ENCODE assay signal across 14 cellular contexts in the genomic region with DNA sequence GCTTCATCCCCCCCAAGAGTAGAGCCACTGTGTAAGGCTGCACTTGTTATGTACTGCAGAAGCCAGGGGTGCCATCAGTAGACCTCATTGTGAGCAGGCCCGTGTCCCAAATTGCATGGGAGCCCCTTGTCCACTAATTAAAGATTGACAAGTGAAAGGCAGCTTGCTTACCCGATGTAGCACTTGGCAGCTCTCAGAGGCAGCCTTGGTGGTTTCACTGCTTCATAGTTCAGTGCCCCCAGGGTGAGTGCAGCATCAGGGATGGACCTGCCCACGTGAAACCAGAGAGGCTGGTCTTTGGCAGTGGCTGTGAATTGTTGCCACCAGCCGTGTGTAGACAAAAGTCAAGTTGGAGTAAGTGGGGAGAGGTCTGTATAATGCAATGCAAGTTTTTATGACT. TPM values are rescaled to one million over a fixed set of nuclear protein-coding genes. Genes with fewer than 3 reads are reported as not detected.
A peak's percentile ranks its signal among the peaks of the same experiment; 100 is the strongest.
DNase-seq lines count a peak whose midpoint lies in the region; ATAC-seq and FAIRE-seq lines count a peak whose summit lies in the region.
"Had no signal": no experiment of that assay in that cellular context is flagged by ENCODE, and none has a peak within 500 bp of the region (broad histone marks: within the 10 kb centered on the region; RNA-seq: fewer than 3 reads in every experiment).

No MANE protein-coding gene starts in this region.

- peak; percentile 58 for ATAC-seq in GM19035 (IDR thresholded peaks at IDR 0.05; ENCODE audit: unreplicated experiment)
- peak; percentile 79 for ATAC-seq in HG02588 (IDR thresholded peaks at IDR 0.05; ENCODE audit: unreplicated experiment)
- no peak for ATAC-seq in HG03280 (IDR thresholded peaks at IDR 0.05; ENCODE audit: unreplicated experiment)
- ATAC-seq in GM18519 (IDR thresholded peaks at IDR 0.05; ENCODE audit: low FRiP score, unreplicated experiment): no peak

- H3K4me1 ChIP-seq in small intestine (ENCODE audit: control insufficient read depth in 2 of 2, insufficient read depth in 1 of 2, low read depth in 1 of 2, low read length in 1 of 2): no peaks in the 10 kb centered on the region
- H3K4me1 ChIP-seq: parathyroid adenoma had no signal

- no peak for FAIRE-seq in small intestine (lab: Jason Lieb, UNC)
- FAIRE-seq: H54 had no signal

- H3K9me3 ChIP-seq in small intestine (ENCODE audit: control insufficient read depth, low read depth): no peaks in the 10 kb centered on the region

- WGBS in small intestine, 3 donors: 60 to 66% (median 62%) methylated on average over 4 of the region's 4 CpGs

- H3K27ac ChIP-seq in small intestine (ENCODE audit: low read depth in 1 of 2, low read length in 1 of 2): no peak overlapping the region
- H3K27ac ChIP-seq: parathyroid adenoma, VCaP had no signal

- no peak overlapping the region for H3K4me3 ChIP-seq in small intestine (ENCODE audit: low read depth in 1 of 2, low read length in 2 of 2)

- no peaks in the 10 kb centered on the region for H3K27me3 ChIP-seq in small intestine (ENCODE audit: control insufficient read depth in 2 of 2, insufficient read depth in 2 of 2, low read length in 2 of 2)

- DNase-seq in HK-2 (ENCODE audit: unreplicated experiment) (peak; percentile 38), renal cortical epithelial cell (ENCODE audit: low read depth) (peak; percentile 79), NCI-H187 treated with DMSO at 0.1 percent for 48 hours (lab: John Stamatoyannopoulos, UW) (no peak), small intestine (no peak)
- DNase-seq: activated naive CD4-positive, alpha-beta T cell treated with anti-CD3 and anti-CD28 coated beads, Interleukin-2, amount 50 U/mL, for 16 hours; immature natural killer cell; NCI-H1092 treated with DMSO at 0.1 percent for 48 hours had no signal

- peaks cover 0 to 13% of the 10 kb centered on the region in 2 donors for H3K36me3 ChIP-seq in small intestine (ENCODE audit: control insufficient read depth in 2 of 2, insufficient read depth in 2 of 2, low read length in 2 of 2)

RNA-seq across cellular contexts. Expression of a gene that starts 13.3 kb away (rescaled TPM):
- total RNA-seq in renal cortical epithelial cell: 224 and 821 TPM in 2 replicates
- 10 to 100 TPM; 11.9 to 56.4 (median 33.5) TPM for polyA plus RNA-seq in small intestine

RNA-seq across cellular contexts. Expression of a gene that starts 55.7 kb away (rescaled TPM):
- total RNA-seq in renal cortical epithelial cell: 44.8 and 95.6 TPM in 2 replicates
- 10 to 100 TPM; 67.2 to 89.9 (median 83.8) TPM for polyA plus RNA-seq in small intestine

Comparison
In these comparisons a context has a peak if more than half of its experiments do, and no peak if none do; other contexts are left out.
1. ATAC-seq: peak in GM19035 (single experiment) and HG02588 (single experiment); none in HG03280 (single experiment) and GM18519 (single experiment).
2. DNase-seq: peak in HK-2 (single experiment) and renal cortical epithelial cell (single experiment); none in NCI-H187 treated with DMSO at 0.1 percent for 48 hours (single experiment) and small intestine (single experiment).